Comparison of ENCODE assay signal across 1 cellular context in genomic region chr22:20779813-20780148, GRCh38.
TF ChIP-seq lines count a peak whose summit lies in the region.

No MANE protein-coding gene starts in this region.

TF ChIP-seq in H1, 55 proteins besides CTCF, POLR2A, EP300 and RAD21:
- TF ChIP-seq CHD7 (IDR thresholded peaks at IDR 0.05; ENCODE audit: insufficient replicate concordance, low read length): no peak
- TF ChIP-seq SIX5 (IDR thresholded peaks at IDR 0.05; ENCODE audit: low read depth, low read length): no peak
